28 cellular contexts compared by ENCODE assay signal in genomic region chr11:128840137-128840536, GRCh38. TPM values are rescaled to one million over a fixed set of nuclear protein-coding genes. Genes with fewer than 3 reads are reported as not detected.
A peak's percentile ranks its signal among the peaks of the same experiment; 100 is the strongest.
DNase-seq lines count a peak whose midpoint lies in the region; ATAC-seq and TF ChIP-seq lines count a peak whose summit lies in the region.
"Had no signal": no experiment of that assay in that cellular context is flagged by ENCODE, and none has a peak within 500 bp of the region (broad histone marks: within the 10 kb centered on the region; RNA-seq: fewer than 3 reads in every experiment).

No MANE protein-coding gene starts in this region.

- H3K4me2 ChIP-seq in SU-DHL-6 (ENCODE audit: low read depth, low read length, poor library complexity, severe bottlenecking) = peak overlapping the region; percentile 82

- H3K27me3 ChIP-seq in SU-DHL-6 (ENCODE audit: low read length) (no peaks in the 10 kb centered on the region), MG63 (peaks cover 4% of the 10 kb centered on the region)
- H3K27me3 ChIP-seq: neutrophil, right lobe of liver had no signal

- H3K4me3 ChIP-seq in SU-DHL-6 (ENCODE audit: insufficient read depth, low read length, poor library complexity, severe bottlenecking) (no peak overlapping the region), MG63 (no peak overlapping the region)
- H3K4me3 ChIP-seq: dorsolateral prefrontal cortex, left ventricle myocardium inferior, right lobe of liver had no signal

- H3K36me3 ChIP-seq in SU-DHL-6 (ENCODE audit: low read length) (no peaks in the 10 kb centered on the region), MG63 (no peaks in the 10 kb centered on the region)
- H3K36me3 ChIP-seq: left ventricle myocardium inferior, neutrophil, right lobe of liver had no signal

- H3K36me3 Mint-ChIP-seq in stimulated activated naive CD8-positive, alpha-beta T cell treated with anti-CD3 and anti-CD28 coated beads, Interleukin-15, Interleukin-2, amounts not matched to agents 100 ng/mL and 50 ng/mL, for 24 hours (ENCODE audit: low read depth) = no peaks in the 10 kb centered on the region

- H3K4me3 Mint-ChIP-seq in stimulated activated naive CD8-positive, alpha-beta T cell treated with anti-CD3 and anti-CD28 coated beads, Interleukin-15, Interleukin-2, amounts not matched to agents 100 ng/mL and 50 ng/mL, for 24 hours = peak overlapping the region; percentile 17
- H3K4me3 Mint-ChIP-seq: activated naive CD8-positive, alpha-beta T cell treated with anti-CD3 and anti-CD28 coated beads, Interleukin-2, amount 10 ng/mL, durations not matched to agents 7 days and 5 days had no signal

- no peaks in the 10 kb centered on the region for H3K27me3 Mint-ChIP-seq in stimulated activated naive CD8-positive, alpha-beta T cell treated with anti-CD3 and anti-CD28 coated beads, Interleukin-15, Interleukin-2, amounts not matched to agents 100 ng/mL and 50 ng/mL, for 24 hours
- H3K27me3 Mint-ChIP-seq: activated naive CD8-positive, alpha-beta T cell treated with anti-CD3 and anti-CD28 coated beads, Interleukin-2, amount 10 ng/mL, durations not matched to agents 7 days and 5 days; stimulated activated memory B cell treated with anti-CD40 and anti-IgM and Interleukin-4, amounts not matched to agents 10 μg/mL and 1 μg/mL and 100 μg/mL, for 72 hours had no signal

- no peak for TF ChIP-seq CTCF in SU-DHL-6 (IDR thresholded peaks at IDR 0.05; ENCODE audit: insufficient read depth, low read length, poor library complexity, severe bottlenecking)

- no peaks in the 10 kb centered on the region for H3K9me3 ChIP-seq in SU-DHL-6 (ENCODE audit: insufficient read depth, low read length)
- no peaks in the 10 kb centered on the region for H3K9me3 ChIP-seq in MG63
- H3K9me3 ChIP-seq: left ventricle myocardium inferior, neutrophil, right lobe of liver had no signal

- no peaks in the 10 kb centered on the region for H4K20me1 ChIP-seq in SU-DHL-6 (ENCODE audit: low read depth, low read length)

- peaks cover 37% of the 10 kb centered on the region for H3F3A ChIP-seq in SU-DHL-6 (ENCODE audit: insufficient read depth)

- no peak for TF ChIP-seq POLR2A in GM18505 (IDR thresholded peaks at IDR 0.05; ENCODE audit: borderline replicate concordance, extremely low read depth, insufficient read depth, insufficient read length)

- H3K79me2 ChIP-seq in SU-DHL-6 (ENCODE audit: insufficient read depth, low read length) = no peaks in the 10 kb centered on the region

- ATAC-seq in stimulated activated naive CD8-positive, alpha-beta T cell treated with anti-CD3 and anti-CD28 coated beads, Interleukin-15, Interleukin-2, amounts not matched to agents 100 U/mL and 50 U/mL, for 24 hours = no peak
- ATAC-seq in GM18505 (IDR thresholded peaks at IDR 0.05; ENCODE audit: unreplicated experiment) = no peak
- ATAC-seq: right lobe of liver had no signal

- no peak overlapping the region for H3K27ac Mint-ChIP-seq in stimulated activated naive CD8-positive, alpha-beta T cell treated with anti-CD3 and anti-CD28 coated beads, Interleukin-15, Interleukin-2, amounts not matched to agents 100 ng/mL and 50 ng/mL, for 24 hours
- H3K27ac Mint-ChIP-seq: activated naive CD8-positive, alpha-beta T cell treated with anti-CD3 and anti-CD28 coated beads, Interleukin-2, amount 10 ng/mL, durations not matched to agents 7 days and 5 days; activated T-helper 2 cell treated with anti-CD3 and anti-CD28 coated beads, Interferon-gamma antibody, Interleukin-2, Interleukin-4, amounts not matched to agents 10 μg/mL and 5 μg/mL and 100 μg/mL, durations not matched to agents 14 hours and 24 hours and 36 hours had no signal

- no peaks in the 10 kb centered on the region for H3K9me2 ChIP-seq in SU-DHL-6 (replicated peaks; ENCODE audit: insufficient read depth, low read length)

- peaks cover 11% of the 10 kb centered on the region for H3K9me3 Mint-ChIP-seq in stimulated activated naive CD8-positive, alpha-beta T cell treated with anti-CD3 and anti-CD28 coated beads, Interleukin-15, Interleukin-2, amounts not matched to agents 100 ng/mL and 50 ng/mL, for 24 hours
- H3K9me3 Mint-ChIP-seq: activated T-helper 2 cell treated with anti-CD3 and anti-CD28 coated beads, Interferon-gamma antibody, Interleukin-2, Interleukin-4, amounts not matched to agents 10 μg/mL and 5 μg/mL and 100 μg/mL, durations not matched to agents 14 hours and 24 hours and 36 hours had no signal

- H2AFZ ChIP-seq in SU-DHL-6 (ENCODE audit: low read depth, low read length, severe bottlenecking) = no peak overlapping the region

- H3K27ac ChIP-seq in SU-DHL-6 (ENCODE audit: low read depth, low read length) = peak overlapping the region; percentile 100
- H3K27ac ChIP-seq: left ventricle myocardium inferior, neutrophil, right lobe of liver had no signal

- no peak for DNase-seq in stimulated activated naive CD8-positive, alpha-beta T cell treated with anti-CD3 and anti-CD28 coated beads, Interleukin-15, Interleukin-2, amounts not matched to agents 100 U/mL and 50 U/mL, for 24 hours
- peak; percentile 58 for DNase-seq in dermis blood vessel endothelial cell
- DNase-seq in MG63 = no peak
- DNase-seq in RKO (ENCODE audit: low spot score) = no peak
- DNase-seq: activated CD4-positive, CD25-positive, alpha-beta regulatory T cell treated with anti-CD3 and anti-CD28 coated beads, Interleukin-2, amount 50 U/mL, for 72 hours; activated naive CD8-positive, alpha-beta T cell treated with anti-CD3 and anti-CD28 coated beads, Interleukin-2, amount 10 ng/mL, durations not matched to agents 7 days and 5 days; C1 segment of cervical spinal cord; caudate nucleus; dorsolateral prefrontal cortex; GOT3; left ventricle myocardium inferior; mesendoderm; NCI-H524 treated with DMSO at 0.1 percent for 48 hours; right lobe of liver; SHP77; stimulated activated CD4-positive, alpha-beta T cell treated with anti-CD3 and anti-CD28 coated beads, Interleukin-12 subunit alpha, Interleukin-12 subunit beta, amount 100 ng/mL, for 4 hours; stimulated activated CD4-positive, alpha-beta T cell treated with anti-CD3 and anti-CD28 coated beads, Interleukin-4, amount 100 ng/mL, for 4 hours had no signal

- H3K9ac ChIP-seq in SU-DHL-6 (ENCODE audit: low read length) = no peak overlapping the region

- H3K4me1 Mint-ChIP-seq in stimulated activated naive CD8-positive, alpha-beta T cell treated with anti-CD3 and anti-CD28 coated beads, Interleukin-15, Interleukin-2, amounts not matched to agents 100 ng/mL and 50 ng/mL, for 24 hours (ENCODE audit: low read depth) = peaks cover 77% of the 10 kb centered on the region

RNA-seq across cellular contexts. Expression of gene KCNJ1, which starts 27.0 kb away (rescaled TPM):
- total RNA-seq in dermis blood vessel endothelial cell = 0.23 and 0.34 TPM in 2 replicates
- not detected in 2 replicates for total RNA-seq in MG63 (2014; rRNA removed; shearing (Covaris generic); ENCODE audit: low replicate concordance)
- total RNA-seq: activated T-helper 2 cell treated with anti-CD3 and anti-CD28 coated beads, Interferon-gamma antibody, Interleukin-2, Interleukin-4, amounts not matched to agents 10 μg/mL and 5 μg/mL and 100 μg/mL, durations not matched to agents 14 hours and 24 hours and 36 hours; astrocyte; left ventricle myocardium inferior; LHCN-M2; posterior vena cava; right lobe of liver; temporal lobe; ureter had no signal

RNA-seq across cellular contexts. Expression of gene KCNJ5, which starts 51.0 kb away (rescaled TPM):
- 0.14 TPM in 1 of 2 replicates, not detected in the other for total RNA-seq in dermis blood vessel endothelial cell
- not detected in 2 replicates for total RNA-seq in MG63 (2014; rRNA removed; shearing (Covaris generic); ENCODE audit: low replicate concordance)
- total RNA-seq: activated T-helper 2 cell treated with anti-CD3 and anti-CD28 coated beads, Interferon-gamma antibody, Interleukin-2, Interleukin-4, amounts not matched to agents 10 μg/mL and 5 μg/mL and 100 μg/mL, durations not matched to agents 14 hours and 24 hours and 36 hours had no signal
